22 cellular contexts compared by ENCODE assay signal in genomic region chr2:9405636-9406035, GRCh38. TPM values are rescaled to one million over a fixed set of nuclear protein-coding genes. Genes with fewer than 3 reads are reported as not detected.
A peak's percentile ranks its signal among the peaks of the same experiment; 100 is the strongest.
DNase-seq lines count a peak whose midpoint lies in the region; ATAC-seq and TF ChIP-seq lines count a peak whose summit lies in the region.
"Had no signal": no experiment of that assay in that cellular context is flagged by ENCODE, and none has a peak within 500 bp of the region (broad histone marks: within the 10 kb centered on the region; RNA-seq: fewer than 3 reads in every experiment).

No MANE protein-coding gene starts in this region.

- H3K36me3 Mint-ChIP-seq in chondrocyte (ENCODE audit: low read depth) = peaks cover 23% of the 10 kb centered on the region

- DNase-seq in GM23248 (peak; percentile 41), chondrocyte (ENCODE audit: low spot score) (no peak), left lobe of liver (ENCODE audit: low spot score) (peak; percentile 8), vagina (ENCODE audit: extremely low spot score in 2 of 2) (peak in 1 of 2 donors; percentile 49), COLO668 (lab: John Stamatoyannopoulos, UW; ENCODE audit: unreplicated experiment) (no peak), cerebellar nuclear complex (lab: John Stamatoyannopoulos, UW) (no peak), amygdala (lab: John Stamatoyannopoulos, UW) (no peak)
- DNase-seq: C1 segment of cervical spinal cord; CD8-positive, alpha-beta memory T cell; GDM1; GOT3; KBM-7; NCI-H1105; NCI-H187; NCI-H2107; NCI-H226; NCI-H524; NCI-H82; PC-3; RPMI8226; SIG-M5 had no signal

- no peak overlapping the region for H3K4me2 ChIP-seq in GM23248 (ENCODE audit: unreplicated experiment)

- H3K27me3 ChIP-seq in GM23248 (replicated peaks; ENCODE audit: insufficient read depth) = no peaks in the 10 kb centered on the region
- H3K27me3 ChIP-seq in vagina = no peaks in the 10 kb centered on the region

- H3K4me1 Mint-ChIP-seq in chondrocyte (ENCODE audit: low read depth) = peaks cover 33% of the 10 kb centered on the region

- H3K9me3 ChIP-seq in GM23248 (ENCODE audit: low read depth) (no peaks in the 10 kb centered on the region), vagina (no peaks in the 10 kb centered on the region)

- no peak overlapping the region for H2AFZ ChIP-seq in GM23248

- H3K9ac ChIP-seq in GM23248 = no peak overlapping the region

- no peaks in the 10 kb centered on the region for H4K20me1 ChIP-seq in GM23248 (ENCODE audit: insufficient read depth)

- TF ChIP-seq CTCF in chondrocyte (IDR thresholded peaks at IDR 0.05) = no peak
- no peak for TF ChIP-seq CTCF in vagina (IDR thresholded peaks at IDR 0.05)

- peaks cover 70% of the 10 kb centered on the region for H3F3A ChIP-seq in GM23248 (ENCODE audit: insufficient read depth)

- H3K27ac Mint-ChIP-seq in chondrocyte (ENCODE audit: unreplicated experiment) = peak overlapping the region; percentile 36

- ATAC-seq in left lobe of liver = no peak
- ATAC-seq: GM12878, PC-3 had no signal

- TF ChIP-seq POLR2A in vagina (IDR thresholded peaks at IDR 0.05) = no peak

- H3K4me3 ChIP-seq in GM23248 (no peak overlapping the region), vagina (no peak overlapping the region)
- H3K4me3 ChIP-seq: GM12878 had no signal

- intact Hi-C loops in vagina (cut with DNase I) = loop anchor here (10.0 kb wide), 1 partner anchor 61 kb away; no protein-coding TSS in a partner anchor

- H3K4me3 Mint-ChIP-seq in chondrocyte (ENCODE audit: unreplicated experiment) = no peak overlapping the region
- H3K4me3 Mint-ChIP-seq: CD8-positive, alpha-beta memory T cell had no signal

- H3K9me2 ChIP-seq in GM23248 (ENCODE audit: insufficient read depth) = no peaks in the 10 kb centered on the region

- no peaks in the 10 kb centered on the region for H3K9me3 Mint-ChIP-seq in chondrocyte (ENCODE audit: low read depth)
- H3K9me3 Mint-ChIP-seq: CD8-positive, alpha-beta memory T cell had no signal

- no peak overlapping the region for H3K27ac ChIP-seq in GM23248
- peak overlapping the region; percentile 7 for H3K27ac ChIP-seq in vagina

- H3K4me1 ChIP-seq in GM23248 (ENCODE audit: insufficient read depth) (peaks cover 12% of the 10 kb centered on the region; the same call in 1 of the 2 replicates), vagina (peaks cover 4% of the 10 kb centered on the region)

- in situ Hi-C loops in GM23248 (cut with MboI) = no loop called here

- H3K27me3 Mint-ChIP-seq in chondrocyte (ENCODE audit: low read depth) = no peaks in the 10 kb centered on the region

- H3K36me3 ChIP-seq in GM23248 (ENCODE audit: low read depth) = peaks cover 52% of the 10 kb centered on the region
- peaks cover 0 to 15% of the 10 kb centered on the region in 2 donors for H3K36me3 ChIP-seq in vagina

- 95 to 100% methylated on average over 2 of the region's 2 CpGs for WGBS in GM23248 (ENCODE audit: low coverage in 1 of 2, low lambda C conversion rate in 2 of 2, missing lambda C conversion rate in 2 of 2), 2 experiments

- H3K79me2 ChIP-seq in GM23248 (ENCODE audit: insufficient read depth) = peaks cover 27% of the 10 kb centered on the region; the same call in 1 of the 2 replicates

RNA-seq across cellular contexts. Expression of gene ITGB1BP1, which starts 17.7 kb away (rescaled TPM):
- total RNA-seq in GM23248 (2014; rRNA removed; shearing (Covaris generic)) = 39.0 and 52.2 TPM in 2 replicates
- polyA plus RNA-seq in GM23248 (2016; fragmentation: Nextera tagmentation; extraction: Ambion mirVana) = 280 and 289 TPM in 2 replicates
- total RNA-seq in chondrocyte (99.8 to 126 TPM (median 117 TPM) in 3 replicates), left lobe of liver (28.6 TPM), vagina (53.8 TPM)

RNA-seq across cellular contexts. Expression of gene CPSF3, which starts 17.8 kb away (rescaled TPM):
- total RNA-seq in GM23248 (2014; rRNA removed; shearing (Covaris generic)) = 34.0 and 39.6 TPM in 2 replicates
- polyA plus RNA-seq in GM23248 (2016; fragmentation: Nextera tagmentation; extraction: Ambion mirVana) = 37.7 and 40.3 TPM in 2 replicates
- 23.3 to 31.3 TPM (median 24.9 TPM) in 3 replicates for total RNA-seq in chondrocyte
- 12.0 TPM for total RNA-seq in left lobe of liver
- total RNA-seq in vagina = 19.4 TPM

Comparison
In these comparisons a context has a peak if more than half of its experiments do, and no peak if none do; other contexts are left out.
1. DNase-seq: peak in GM23248 (single experiment) and left lobe of liver (single experiment); none in chondrocyte (single experiment), COLO668 (single experiment), cerebellar nuclear complex (0 of 2) and amygdala (0 of 56).